Comparison of ENCODE assay signal across 16 cellular contexts in the genomic region with DNA sequence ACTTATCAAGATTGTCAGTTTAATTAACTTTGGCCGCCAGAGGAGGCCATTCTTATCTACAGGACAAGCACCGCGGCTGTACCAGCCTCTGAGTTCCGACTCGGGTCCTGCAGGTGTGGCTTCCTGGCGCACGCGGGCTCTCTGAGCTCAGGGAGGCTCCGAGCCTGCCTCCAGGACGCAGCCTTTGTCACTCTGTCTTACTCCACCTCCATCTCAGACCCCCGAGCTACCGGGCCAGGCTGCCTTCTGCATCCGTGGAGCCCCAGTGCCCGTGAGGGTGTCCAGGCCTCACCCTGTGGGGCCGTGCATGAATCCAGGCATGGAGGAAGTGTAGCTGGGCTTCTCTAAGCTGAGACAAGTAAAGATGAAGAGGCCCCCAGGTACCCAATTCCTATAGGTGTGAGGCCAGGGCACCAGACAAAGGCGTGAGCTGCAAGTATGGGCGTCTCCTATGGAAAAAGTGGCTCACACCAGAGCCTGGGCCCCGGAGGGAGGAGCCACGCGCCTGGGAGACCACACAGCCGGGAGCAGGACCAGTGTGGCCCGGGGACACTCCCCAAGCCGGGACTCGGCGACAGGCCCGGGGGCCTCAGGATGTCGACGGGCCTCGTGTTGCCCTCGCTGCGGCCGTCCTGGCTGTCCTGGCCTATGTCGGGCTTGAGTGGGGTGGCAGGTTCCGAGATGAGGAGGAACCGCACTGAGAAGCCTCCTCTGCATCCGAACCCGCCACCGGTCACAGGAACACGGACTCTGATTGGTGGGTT. TPM values are rescaled to one million over a fixed set of nuclear protein-coding genes. Genes with fewer than 3 reads are reported as not detected.
DNase-seq lines count a peak whose midpoint lies in the region; ATAC-seq and TF ChIP-seq lines count a peak whose summit lies in the region.
"Had no signal": no experiment of that assay in that cellular context is flagged by ENCODE, and none has a peak within 500 bp of the region (broad histone marks: within the 10 kb centered on the region; RNA-seq: fewer than 3 reads in every experiment).

No MANE protein-coding gene starts in this region.

- TF ChIP-seq CTCF in lower lobe of right lung (IDR thresholded peaks at IDR 0.05) = no peak

- H3K4me1 Mint-ChIP-seq in activated CD4-positive, alpha-beta T cell treated with anti-CD3 and anti-CD28 coated beads, Interleukin-2, amount 10 ng/mL, durations not matched to agents 24 days and 14 days = peaks cover 29% of the 10 kb centered on the region
- peaks cover 3 to 69% (median 21%) of the 10 kb centered on the region in 4 donors for H3K4me1 Mint-ChIP-seq in CD4-positive, CD25-positive, alpha-beta regulatory T cell
- H3K4me1 Mint-ChIP-seq in activated T-cell treated with anti-CD3 and anti-CD28 coated beads, Interleukin-2, amount 50 U/mL, for 24 hours (ENCODE audit: low read depth) = peaks cover 44% of the 10 kb centered on the region

- DNase-seq in activated CD4-positive, alpha-beta T cell treated with anti-CD3 and anti-CD28 coated beads, Interleukin-2, amount 10 ng/mL, durations not matched to agents 24 days and 14 days = peak; percentile 71
- no peak for DNase-seq in activated CD4-positive, alpha-beta T cell treated with anti-CD3 and anti-CD28 coated beads, Interleukin-2, amount 50 U/mL, for 1 hour
- DNase-seq in CD4-positive, CD25-positive, alpha-beta regulatory T cell = peak in 1 of 3 donors; percentile 70
- DNase-seq in activated T-cell treated with anti-CD3 and anti-CD28 coated beads, Interleukin-2, amount 50 U/mL, for 24 hours = peak; percentile 56
- DNase-seq in lower lobe of right lung (no peak), hepatic stellate cell (ENCODE audit: low spot score) (no peak), NCI-H1092 (lab: John Stamatoyannopoulos, UW) (no peak)
- DNase-seq: ACHN, aorta, Karpas-422, NCI-H187, NCI-H82, psoas muscle had no signal

- peaks cover 0 to 14% of the 10 kb centered on the region in 2 experiments for H3K9me3 ChIP-seq in CD4-positive, CD25-positive, alpha-beta regulatory T cell (ENCODE audit: control insufficient read depth in 2 of 2, low read length in 2 of 2)
- H3K9me3 ChIP-seq in lower lobe of right lung = no peaks in the 10 kb centered on the region
- H3K9me3 ChIP-seq: psoas muscle had no signal

- no peaks in the 10 kb centered on the region for H3K36me3 ChIP-seq in CD4-positive, CD25-positive, alpha-beta regulatory T cell (ENCODE audit: control insufficient read depth, insufficient read depth, low read length)
- H3K36me3 ChIP-seq in lower lobe of right lung = no peaks in the 10 kb centered on the region

- H3K4me3 ChIP-seq in CD4-positive, CD25-positive, alpha-beta regulatory T cell (ENCODE audit: low read depth, low read length) = peak overlapping the region; percentile 73
- peak overlapping the region; percentile 37 for H3K4me3 ChIP-seq in lower lobe of right lung

- H3K27me3 ChIP-seq in CD4-positive, CD25-positive, alpha-beta regulatory T cell (ENCODE audit: control insufficient read depth, insufficient read depth, low read length) = no peaks in the 10 kb centered on the region
- H3K27me3 ChIP-seq in lower lobe of right lung (ENCODE audit: low read depth) = peaks cover 4% of the 10 kb centered on the region

- H3K27me3 Mint-ChIP-seq in activated CD4-positive, alpha-beta T cell treated with anti-CD3 and anti-CD28 coated beads, Interleukin-2, amount 10 ng/mL, durations not matched to agents 24 days and 14 days = peaks cover 8% of the 10 kb centered on the region
- H3K27me3 Mint-ChIP-seq in CD4-positive, CD25-positive, alpha-beta regulatory T cell = peaks cover 5% of the 10 kb centered on the region
- H3K27me3 Mint-ChIP-seq in activated T-cell treated with anti-CD3 and anti-CD28 coated beads, Interleukin-2, amount 50 U/mL, for 24 hours = no peaks in the 10 kb centered on the region

- peaks cover 52% of the 10 kb centered on the region for H3K4me1 ChIP-seq in CD4-positive, CD25-positive, alpha-beta regulatory T cell (ENCODE audit: control insufficient read depth, insufficient read depth, low read length, poor library complexity, severe bottlenecking)
- H3K4me1 ChIP-seq in lower lobe of right lung = peaks cover 10% of the 10 kb centered on the region

- intact Hi-C loops in activated CD4-positive, alpha-beta T cell treated with anti-CD3 and anti-CD28 coated beads, Interleukin-2, amount 10 ng/mL, durations not matched to agents 24 days and 14 days (cut with micrococcal nuclease) = loop anchor here (5.0 kb wide), 2 partner anchors 35 to 575 kb away; a partner anchor contains a TSS
- intact Hi-C loops in lower lobe of right lung (cut with DNase I) = no loop called here

- peak overlapping the region; percentile 96 for H3K27ac Mint-ChIP-seq in activated CD4-positive, alpha-beta T cell treated with anti-CD3 and anti-CD28 coated beads, Interleukin-2, amount 10 ng/mL, durations not matched to agents 24 days and 14 days
- H3K27ac Mint-ChIP-seq in CD4-positive, CD25-positive, alpha-beta regulatory T cell = peak overlapping the region; percentile 84 to 97 (median 96)
- peak overlapping the region; percentile 55 for H3K27ac Mint-ChIP-seq in activated T-cell treated with anti-CD3 and anti-CD28 coated beads, Interleukin-2, amount 50 U/mL, for 24 hours
- H3K27ac Mint-ChIP-seq: type B pancreatic cell had no signal

- peaks cover 9% of the 10 kb centered on the region for H3K36me3 Mint-ChIP-seq in activated CD4-positive, alpha-beta T cell treated with anti-CD3 and anti-CD28 coated beads, Interleukin-2, amount 10 ng/mL, durations not matched to agents 24 days and 14 days (ENCODE audit: low read depth)
- H3K36me3 Mint-ChIP-seq in CD4-positive, CD25-positive, alpha-beta regulatory T cell = peaks cover 7% of the 10 kb centered on the region
- H3K36me3 Mint-ChIP-seq in activated T-cell treated with anti-CD3 and anti-CD28 coated beads, Interleukin-2, amount 50 U/mL, for 24 hours (ENCODE audit: low read depth) = no peaks in the 10 kb centered on the region
- H3K36me3 Mint-ChIP-seq: type B pancreatic cell had no signal

- no peak for ATAC-seq in CD4-positive, CD25-positive, alpha-beta regulatory T cell (ENCODE audit: low read depth in 2 of 2)
- ATAC-seq in lower lobe of right lung (no peak), HG03139 (IDR thresholded peaks at IDR 0.05; ENCODE audit: unreplicated experiment) (no peak)
- ATAC-seq: psoas muscle had no signal

- H3K27ac ChIP-seq in CD4-positive, CD25-positive, alpha-beta regulatory T cell (ENCODE audit: insufficient read depth, low read length, poor library complexity, severe bottlenecking) = peak overlapping the region; percentile 85
- no peak overlapping the region for H3K27ac ChIP-seq in lower lobe of right lung
- H3K27ac ChIP-seq: psoas muscle, RWPE1 had no signal

- peak overlapping the region; percentile 87 for H3K4me3 Mint-ChIP-seq in activated CD4-positive, alpha-beta T cell treated with anti-CD3 and anti-CD28 coated beads, Interleukin-2, amount 10 ng/mL, durations not matched to agents 24 days and 14 days
- peak overlapping the region; percentile 76 to 92 (median 84) for H3K4me3 Mint-ChIP-seq in CD4-positive, CD25-positive, alpha-beta regulatory T cell
- peak overlapping the region; percentile 66 for H3K4me3 Mint-ChIP-seq in activated T-cell treated with anti-CD3 and anti-CD28 coated beads, Interleukin-2, amount 50 U/mL, for 24 hours
- H3K4me3 Mint-ChIP-seq: type B pancreatic cell had no signal

- H3K9me3 Mint-ChIP-seq in activated CD4-positive, alpha-beta T cell treated with anti-CD3 and anti-CD28 coated beads, Interleukin-2, amount 10 ng/mL, durations not matched to agents 24 days and 14 days = no peaks in the 10 kb centered on the region
- H3K9me3 Mint-ChIP-seq in CD4-positive, CD25-positive, alpha-beta regulatory T cell = peaks cover 0 to 21% (median 5%) of the 10 kb centered on the region in 7 donors
- H3K9me3 Mint-ChIP-seq in activated T-cell treated with anti-CD3 and anti-CD28 coated beads, Interleukin-2, amount 50 U/mL, for 24 hours = no peaks in the 10 kb centered on the region
- H3K9me3 Mint-ChIP-seq: type B pancreatic cell had no signal

RNA-seq across cellular contexts. Expression of a gene that starts 42.8 kb away (rescaled TPM):
- 49.6 and 53.3 TPM in 2 replicates for total RNA-seq in activated CD4-positive, alpha-beta T cell treated with anti-CD3 and anti-CD28 coated beads, Interleukin-2, amount 10 ng/mL, durations not matched to agents 24 days and 14 days
- total RNA-seq in CD4-positive, CD25-positive, alpha-beta regulatory T cell = 17.0 TPM
- 10 to 100 TPM; 18.9 to 26.9 (median 22.2) TPM for polyA plus RNA-seq in CD4-positive, CD25-positive, alpha-beta regulatory T cell
- 15.8 TPM for total RNA-seq in lower lobe of right lung

RNA-seq across cellular contexts. Expression of a gene that starts 42.9 kb away (rescaled TPM):
- 51.7 and 55.5 TPM in 2 replicates for total RNA-seq in activated CD4-positive, alpha-beta T cell treated with anti-CD3 and anti-CD28 coated beads, Interleukin-2, amount 10 ng/mL, durations not matched to agents 24 days and 14 days
- 41.2 TPM for total RNA-seq in CD4-positive, CD25-positive, alpha-beta regulatory T cell
- polyA plus RNA-seq in CD4-positive, CD25-positive, alpha-beta regulatory T cell = 1 to 10 TPM; 4.8 to 7.6 (median 6.1) TPM
- total RNA-seq in lower lobe of right lung = 11.9 TPM

Comparison
In these comparisons a context has a peak if more than half of its experiments do, and no peak if none do; other contexts are left out.
1. DNase-seq: peak in activated CD4-positive, alpha-beta T cell treated with anti-CD3 and anti-CD28 coated beads, Interleukin-2, amount 10 ng/mL, durations not matched to agents 24 days and 14 days (single experiment) and activated T-cell treated with anti-CD3 and anti-CD28 coated beads, Interleukin-2, amount 50 U/mL, for 24 hours (single experiment); none in activated CD4-positive, alpha-beta T cell treated with anti-CD3 and anti-CD28 coated beads, Interleukin-2, amount 50 U/mL, for 1 hour (single experiment), lower lobe of right lung (single experiment), hepatic stellate cell (single experiment) and NCI-H1092 (single experiment).
2. Peak in every context shown above with its lines, with median percentiles within 50 percentile points of each other: H3K27ac Mint-ChIP-seq and H3K4me3 Mint-ChIP-seq.